1 cellular context compared by ENCODE assay signal in genomic region chr2:177714704-177715103, GRCh38.
TF ChIP-seq lines count a peak whose summit lies in the region.

No MANE protein-coding gene starts in this region.

TF ChIP-seq in IMR-90, 13 proteins besides CTCF, POLR2A, EP300 and RAD21 (continued from another document):
- TF ChIP-seq, protein P1, sequence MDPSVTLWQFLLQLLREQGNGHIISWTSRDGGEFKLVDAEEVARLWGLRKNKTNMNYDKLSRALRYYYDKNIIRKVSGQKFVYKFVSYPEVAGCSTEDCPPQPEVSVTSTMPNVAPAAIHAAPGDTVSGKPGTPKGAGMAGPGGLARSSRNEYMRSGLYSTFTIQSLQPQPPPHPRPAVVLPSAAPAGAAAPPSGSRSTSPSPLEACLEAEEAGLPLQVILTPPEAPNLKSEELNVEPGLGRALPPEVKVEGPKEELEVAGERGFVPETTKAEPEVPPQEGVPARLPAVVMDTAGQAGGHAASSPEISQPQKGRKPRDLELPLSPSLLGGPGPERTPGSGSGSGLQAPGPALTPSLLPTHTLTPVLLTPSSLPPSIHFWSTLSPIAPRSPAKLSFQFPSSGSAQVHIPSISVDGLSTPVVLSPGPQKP (IDR thresholded peaks at IDR 0.05; ENCODE audit: borderline replicate concordance, low read depth, low read length): no peak
- TF ChIP-seq RCOR1 (IDR thresholded peaks at IDR 0.05; ENCODE audit: insufficient replicate concordance, low read length): no peak
- no peak for TF ChIP-seq SMC3 (IDR thresholded peaks at IDR 0.05; ENCODE audit: low read depth, low read length)
- no peak for TF ChIP-seq CHD1 (IDR thresholded peaks at IDR 0.05; ENCODE audit: low read depth, low read length)
- no peak for TF ChIP-seq RFX5 (IDR thresholded peaks at IDR 0.05; ENCODE audit: low read depth, low read length)
- no peak for TF ChIP-seq MAZ (IDR thresholded peaks at IDR 0.05; ENCODE audit: borderline replicate concordance, low read depth, low read length)
- TF ChIP-seq USF2 (IDR thresholded peaks at IDR 0.05; ENCODE audit: low read depth, low read length): no peak
- TF ChIP-seq BHLHE40 (IDR thresholded peaks at IDR 0.05; ENCODE audit: low read depth, low read length): no peak
